In the genomic region with DNA sequence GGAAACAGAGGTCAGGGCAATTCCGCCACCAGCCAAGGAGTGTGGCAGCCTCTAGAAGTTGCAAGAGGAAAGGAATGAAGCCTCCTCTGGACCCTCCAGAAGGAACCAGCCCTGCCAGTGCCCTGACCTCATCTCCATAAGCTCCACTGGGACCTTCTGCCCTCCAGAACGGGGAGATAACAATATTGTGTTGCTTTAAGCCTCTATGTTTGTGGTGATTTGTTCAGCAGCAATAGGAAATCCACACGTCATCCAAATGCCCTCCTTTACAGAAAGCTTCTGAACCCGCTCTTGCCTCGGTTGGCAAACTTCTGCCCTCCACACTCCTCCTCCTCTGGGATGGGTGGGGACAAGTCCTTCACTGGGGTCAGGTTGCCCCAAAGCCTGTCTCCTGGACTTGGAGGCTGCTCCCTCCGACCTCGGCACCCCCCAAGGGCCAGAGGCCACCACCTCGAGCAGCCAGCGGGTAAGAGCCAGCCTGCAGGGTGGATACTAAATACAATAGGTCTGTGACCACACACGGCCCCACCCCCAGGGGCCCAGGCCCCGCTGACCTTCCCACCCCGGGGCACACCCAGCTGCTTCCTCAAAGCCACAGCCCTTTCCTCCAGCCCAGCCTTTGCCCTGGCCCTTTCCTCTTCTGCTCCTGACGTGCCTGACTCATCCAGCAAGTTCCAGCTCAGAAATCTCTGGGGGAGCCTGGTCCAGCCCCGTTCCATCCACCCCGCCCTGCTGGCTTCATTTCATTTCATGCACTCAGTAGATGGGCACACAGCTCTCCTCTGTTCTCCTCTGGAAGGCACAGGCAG, we compare ENCODE assay signal across 8 cellular contexts. TPM values are rescaled to one million over a fixed set of nuclear protein-coding genes. Genes with fewer than 3 reads are reported as not detected.
DNase-seq lines count a peak whose midpoint lies in the region; ATAC-seq, FAIRE-seq and TF ChIP-seq lines count a peak whose summit lies in the region.

No MANE protein-coding gene starts in this region.

- H3K9me3 ChIP-seq in K562 (replicated peaks; ENCODE audit: control insufficient read depth, insufficient read depth, low read depth, low read length) (0 out of 2 replicates have a peak, but pooled peaks cover 3% of the 10 kb centered on the region), suprapubic skin (no peaks in the 10 kb centered on the region)

- FAIRE-seq in HTR-8/SVneo (lab: Jason Lieb, UNC) (no peak), K562 (lab: Jason Lieb, UNC) (no peak)

- TF ChIP-seq POLR2A in K562 (conservative IDR thresholded peaks at IDR 0.05) (no peak), suprapubic skin (IDR thresholded peaks at IDR 0.05) (peak in 1 of 2 donors; percentile 16)

- H3K4me3 ChIP-seq in K562 = no peak overlapping the region
- no peak overlapping the region for H3K4me3 ChIP-seq in suprapubic skin

- no peak overlapping the region for H3K27ac ChIP-seq in K562 (ENCODE audit: extremely low read depth, low read depth, low read length)
- H3K27ac ChIP-seq in suprapubic skin = peak overlapping the region; percentile 78

- no TSS peak for BruUV-seq in K562 (replicated peaks; lab: Mats Ljungman, UMichigan)

- H3K4me1 ChIP-seq in K562 (replicated peaks in 1 of 2; ENCODE audit: control insufficient read depth in 2 of 2, insufficient read depth in 2 of 2, low read length in 2 of 2) (peaks cover 10 to 19% of the 10 kb centered on the region in 2 experiments; a peak in 4 of 5 replicates), suprapubic skin (peaks cover 39% of the 10 kb centered on the region)

- H4K20me1 ChIP-seq in K562 (replicated peaks; ENCODE audit: control insufficient read depth, insufficient read depth, low read length) = no peaks in the 10 kb centered on the region

- H3K4me2 ChIP-seq in K562 (ENCODE audit: insufficient read depth, low read length) = peak overlapping the region; percentile 18; the same call in 1 of the 2 replicates

- no peak for TF ChIP-seq RAD21 in K562 (CRISPR knock-in tag; conservative IDR thresholded peaks at IDR 0.05 in 1 of 2, IDR thresholded peaks at IDR 0.05 in 1 of 2)

- peaks cover 0 to 14% of the 10 kb centered on the region in 2 experiments; a peak in 1 of 5 replicates for H3K27me3 ChIP-seq in K562 (ENCODE audit: control insufficient read depth in 2 of 2, insufficient read depth in 2 of 2, low read length in 2 of 2)
- H3K27me3 ChIP-seq in suprapubic skin = no peaks in the 10 kb centered on the region

- no peaks in the 10 kb centered on the region for H3K9me1 ChIP-seq in K562 (ENCODE audit: control insufficient read depth, insufficient read depth, low read length)

- intact Hi-C loops in K562 (cut with micrococcal nuclease) = no loop called here

- in situ Hi-C loops in K562 (cut with MboI) = no loop called here

- H2AFZ ChIP-seq in K562 (ENCODE audit: low read depth, low read length) = peak overlapping the region; percentile 63; the same call in 1 of the 2 replicates

- WGBS in K562 (ENCODE audit: insufficient coverage, low coverage, missing lambda C conversion rate) = 26% methylated on average over 15 of the region's 15 CpGs
- WGBS in suprapubic skin = 34% methylated on average over 15 of the region's 15 CpGs

- ATAC-seq in K562 (peak; percentile 80), HG02852 (IDR thresholded peaks at IDR 0.05; ENCODE audit: unreplicated experiment) (no peak), GM21619 (IDR thresholded peaks at IDR 0.05; ENCODE audit: unreplicated experiment) (no peak)

- TF ChIP-seq CTCF in K562 (IDR thresholded peaks at IDR 0.05 in 2 of 3, conservative IDR thresholded peaks at IDR 0.05 in 1 of 3; ENCODE audit: insufficient read depth in 2 of 3, low read depth in 1 of 3, low read length in 3 of 3) (no peak), suprapubic skin (IDR thresholded peaks at IDR 0.05) (no peak)

- CTCF ChIA-PET in K562 (lab: Yijun Ruan, JAX; ENCODE audit: low intra/inter-chr PET ratio) = no interaction called here

- POLR2A ChIA-PET in K562 (lab: Yijun Ruan, JAX) = interaction anchor here (0.7 to 1.2 kb wide), 4 partner anchors 9 to 41 kb away, joined by 3 to 4 read pairs (median 4); no protein-coding TSS in a partner anchor

- H3K79me2 ChIP-seq in K562 (ENCODE audit: control insufficient read depth, insufficient read depth, low read length) = no peaks in the 10 kb centered on the region

- TF ChIP-seq EP300 in K562 (IDR thresholded peaks at IDR 0.05; ENCODE audit: low read length) (no peak), suprapubic skin (IDR thresholded peaks at IDR 0.05) (no peak)

- peak overlapping the region in 1 of 2 experiments; percentile 81; a peak in 2 of 4 replicates for H3K9ac ChIP-seq in K562 (ENCODE audit: insufficient read depth in 1 of 2, low read depth in 2 of 2, low read length in 2 of 2)

- DNase-seq in HTR-8/SVneo (ENCODE audit: insufficient read length, low spot score) = peak; percentile 63
- DNase-seq in K562 (ENCODE audit: extremely low read depth in 1 of 4, low spot score in 3 of 4) = peak; percentile 58 to 71 (median 68)
- peak; percentile 65 for DNase-seq in iris pigment epithelial cell (ENCODE audit: low read depth)
- DNase-seq in suprapubic skin (ENCODE audit: low spot score in 2 of 2) = peak; percentile 93 to 94
- no peak for DNase-seq in germinal center (ENCODE audit: low spot score)
- DNase-seq in NCI-H1092 treated with DMSO at 0.1 percent for 48 hours (lab: John Stamatoyannopoulos, UW) = no peak

- H3K36me3 ChIP-seq in K562 (ENCODE audit: control insufficient read depth, insufficient read depth, low read length) = no peaks in the 10 kb centered on the region
- H3K36me3 ChIP-seq in suprapubic skin = no peaks in the 10 kb centered on the region

TF ChIP-seq in K562, 482 proteins besides CTCF, POLR2A, EP300 and RAD21 (continues in another document):
- no peak for TF ChIP-seq HOXB6 (CRISPR knock-in tag; IDR thresholded peaks at IDR 0.05; ENCODE audit: borderline replicate concordance)
- TF ChIP-seq, protein P1, sequence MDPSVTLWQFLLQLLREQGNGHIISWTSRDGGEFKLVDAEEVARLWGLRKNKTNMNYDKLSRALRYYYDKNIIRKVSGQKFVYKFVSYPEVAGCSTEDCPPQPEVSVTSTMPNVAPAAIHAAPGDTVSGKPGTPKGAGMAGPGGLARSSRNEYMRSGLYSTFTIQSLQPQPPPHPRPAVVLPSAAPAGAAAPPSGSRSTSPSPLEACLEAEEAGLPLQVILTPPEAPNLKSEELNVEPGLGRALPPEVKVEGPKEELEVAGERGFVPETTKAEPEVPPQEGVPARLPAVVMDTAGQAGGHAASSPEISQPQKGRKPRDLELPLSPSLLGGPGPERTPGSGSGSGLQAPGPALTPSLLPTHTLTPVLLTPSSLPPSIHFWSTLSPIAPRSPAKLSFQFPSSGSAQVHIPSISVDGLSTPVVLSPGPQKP (CRISPR knock-in tag; IDR thresholded peaks at IDR 0.05) = no peak
- no peak for TF ChIP-seq IFI16 (CRISPR knock-in tag; IDR thresholded peaks at IDR 0.05)
- TF ChIP-seq CBX5 (IDR thresholded peaks at IDR 0.05; ENCODE audit: borderline replicate concordance, low read depth) = no peak
- TF ChIP-seq SAFB (IDR thresholded peaks at IDR 0.05; ENCODE audit: borderline replicate concordance, low read depth, low read length) = no peak
- TF ChIP-seq YY1 (IDR thresholded peaks at IDR 0.05; ENCODE audit: borderline replicate concordance in 1 of 3, control insufficient read depth in 1 of 3, extremely low read depth in 1 of 3, insufficient read depth in 3 of 3, insufficient read length in 1 of 3, insufficient replicate concordance in 2 of 3, low read depth in 1 of 3, low read length in 2 of 3) = no peak
- no peak for TF ChIP-seq KAT2B (IDR thresholded peaks at IDR 0.05; ENCODE audit: low read depth, low read length)
- TF ChIP-seq, protein P2, sequence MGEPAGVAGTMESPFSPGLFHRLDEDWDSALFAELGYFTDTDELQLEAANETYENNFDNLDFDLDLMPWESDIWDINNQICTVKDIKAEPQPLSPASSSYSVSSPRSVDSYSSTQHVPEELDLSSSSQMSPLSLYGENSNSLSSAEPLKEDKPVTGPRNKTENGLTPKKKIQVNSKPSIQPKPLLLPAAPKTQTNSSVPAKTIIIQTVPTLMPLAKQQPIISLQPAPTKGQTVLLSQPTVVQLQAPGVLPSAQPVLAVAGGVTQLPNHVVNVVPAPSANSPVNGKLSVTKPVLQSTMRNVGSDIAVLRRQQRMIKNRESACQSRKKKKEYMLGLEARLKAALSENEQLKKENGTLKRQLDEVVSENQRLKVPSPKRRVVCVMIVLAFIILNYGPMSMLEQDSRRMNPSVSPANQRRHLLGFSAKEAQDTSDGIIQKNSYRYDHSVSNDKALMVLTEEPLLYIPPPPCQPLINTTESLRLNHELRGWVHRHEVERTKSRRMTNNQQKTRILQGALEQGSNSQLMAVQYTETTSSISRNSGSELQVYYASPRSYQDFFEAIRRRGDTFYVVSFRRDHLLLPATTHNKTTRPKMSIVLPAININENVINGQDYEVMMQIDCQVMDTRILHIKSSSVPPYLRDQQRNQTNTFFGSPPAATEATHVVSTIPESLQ (CRISPR knock-in tag; IDR thresholded peaks at IDR 0.05) = no peak
- TF ChIP-seq ZNF217 (CRISPR knock-in tag; IDR thresholded peaks at IDR 0.05) = no peak
- no peak for TF ChIP-seq SOX6 (IDR thresholded peaks at IDR 0.05)
- TF ChIP-seq RFX1 (IDR thresholded peaks at IDR 0.05) = no peak
- TF ChIP-seq ZNF583 (CRISPR knock-in tag; IDR thresholded peaks at IDR 0.05) = 0 out of 2 replicates have a peak, but pooled peaks have one; percentile 31
- no peak for TF ChIP-seq RBM22 (IDR thresholded peaks at IDR 0.05; ENCODE audit: low read depth, low read length, poor library complexity, severe bottlenecking)
- TF ChIP-seq ZNF668 (CRISPR knock-in tag; IDR thresholded peaks at IDR 0.05) = no peak

RNA-seq across cellular contexts. Expression of a gene that starts 58.7 kb away (rescaled TPM):
- total RNA-seq in K562 (2011; cell fraction: chromatin; rRNA removed; ENCODE audit: low replicate concordance) = 66.7 and 165 TPM in 2 replicates
- 51.9 and 54.2 TPM in 2 replicates for total RNA-seq in K562 (2011; cell fraction: nucleolus; rRNA removed)
- total RNA-seq in K562 (2011; cell fraction: nucleoplasm; rRNA removed) = 57.6 and 83.1 TPM in 2 replicates
- total RNA-seq in K562 (2014; rRNA removed) = 18.2 and 22.3 TPM in 2 replicates
- 2.8 and 4.1 TPM in 2 replicates for total RNA-seq in K562 (2014; rRNA removed; fragmentation: Illumina TruSeq; extraction: Trizol)
- total RNA-seq in K562 (2015; rRNA removed; fragmentation: Illumina TruSeq; extraction: Trizol) = 8.1 and 8.4 TPM in 2 replicates
- total RNA-seq in K562 (2021) = 124 and 126 TPM in 2 replicates
- polyA plus RNA-seq in K562 (2011; rRNA removed) = 3.1 and 4.2 TPM in 2 replicates
- polyA plus RNA-seq in K562 (2011; cell fraction: cytosol; rRNA removed) = 4.1 and 9.7 TPM in 2 replicates
- polyA plus RNA-seq in K562 (2011; cell fraction: nucleus; rRNA removed) = 20.4 and 29.6 TPM in 2 replicates
- polyA plus RNA-seq in K562 (2012) = 56.5 and 65.0 TPM in 2 replicates
- 22.6 and 36.3 TPM in 2 replicates for polyA plus RNA-seq in K562 (2014; fragmentation: Illumina TruSeq; extraction: Trizol)
- under 1 TPM; 0.18 to 0.20 TPM for polyA plus RNA-seq in K562 (2014; fragmentation: Nextera tagmentation; extraction: Ambion mirVana)
- 24.9 and 29.2 TPM in 2 replicates for polyA plus RNA-seq in K562 (2014; rRNA removed)
- polyA minus RNA-seq in K562 (2011; rRNA and poly(A)+ RNA removed) = 7.3 and 9.9 TPM in 2 replicates
- 27.1 and 60.8 TPM in 2 replicates for polyA minus RNA-seq in K562 (2011; cell fraction: cytosol; rRNA and poly(A)+ RNA removed)
- 18.8 and 19.2 TPM in 2 replicates for polyA minus RNA-seq in K562 (2011; cell fraction: nucleus; rRNA and poly(A)+ RNA removed)
- 100 to 1,000 TPM; 111 to 264 (median 187) TPM for total RNA-seq in suprapubic skin

Comparison
In these comparisons a context has a peak if more than half of its experiments do, and no peak if none do; other contexts are left out.
1. DNase-seq: peak in HTR-8/SVneo (single experiment), K562 (4 of 4), iris pigment epithelial cell (single experiment) and suprapubic skin (2 of 2); none in germinal center (single experiment) and NCI-H1092 treated with DMSO at 0.1 percent for 48 hours (single experiment).